8 cellular contexts compared by ENCODE assay signal in the genomic region with DNA sequence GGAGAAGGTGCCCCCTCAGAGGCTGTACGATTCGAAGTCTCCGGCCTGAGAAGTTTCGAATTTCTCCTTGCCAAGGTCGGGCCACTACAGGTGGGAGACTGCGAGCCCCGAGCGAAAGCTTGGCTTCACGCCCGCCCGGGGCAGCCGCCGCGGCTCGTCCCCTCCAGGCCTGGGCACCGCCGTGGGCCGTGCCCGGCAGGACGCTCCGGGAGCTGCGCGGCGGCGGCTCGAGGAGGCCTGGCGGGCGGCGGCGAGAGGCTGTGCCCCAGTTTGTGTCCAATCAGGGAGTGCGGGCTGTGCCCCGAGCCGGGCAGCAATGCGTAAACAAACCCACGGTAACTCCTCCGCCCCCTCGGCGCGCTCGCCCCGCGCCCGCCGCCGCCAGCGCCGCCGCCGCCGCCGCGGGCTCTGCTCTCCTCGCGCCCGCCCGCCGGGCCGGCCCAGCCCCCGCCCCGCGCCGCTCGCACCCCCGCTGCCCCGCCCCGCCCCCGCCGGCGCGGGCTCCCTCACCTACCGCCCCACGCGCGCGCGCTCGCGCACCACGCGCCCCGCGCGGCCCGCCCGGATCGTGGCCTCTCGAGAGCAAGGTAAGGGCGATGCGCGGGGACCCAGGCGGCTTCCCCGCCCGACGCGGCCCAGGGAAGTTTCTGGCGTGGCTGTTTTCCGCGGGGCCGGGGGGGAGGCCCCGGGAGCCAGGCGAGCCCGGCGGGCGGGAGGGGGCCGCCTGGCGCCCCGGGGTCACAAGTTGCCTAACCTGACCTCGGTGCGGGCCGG. TPM values are rescaled to one million over a fixed set of nuclear protein-coding genes. Genes with fewer than 3 reads are reported as not detected.
DNase-seq lines count a peak whose midpoint lies in the region; ATAC-seq and TF ChIP-seq lines count a peak whose summit lies in the region.

No MANE protein-coding gene starts in this region.

- H3K79me2 ChIP-seq in PC-9 (ENCODE audit: low read depth) = peaks cover 20% of the 10 kb centered on the region; the same call in 1 of the 2 replicates

- peak overlapping the region; percentile 77 to 95 (median 90) for H3K4me3 Mint-ChIP-seq in naive thymus-derived CD4-positive, alpha-beta T cell

- intact Hi-C loops in PC-9 (cut with micrococcal nuclease; ENCODE audit: unreplicated experiment) = no loop called here
- intact Hi-C loops in naive thymus-derived CD4-positive, alpha-beta T cell (cut with micrococcal nuclease) = loop anchor here (1.0 to 10.0 kb wide), 19 partner anchors 36 to 1908 kb away; partner anchors contain the start of genes HECTD2 (in 2 of the 2), PCGF5 (in 2 of the 2), BTAF1 (in 1 of the 2) and CPEB3 (in 1 of the 2)

- H3K27ac ChIP-seq in PC-9 = peak overlapping the region; percentile 66; the same call in 1 of the 2 replicates
- peak overlapping the region; percentile 96 for H3K27ac ChIP-seq in naive thymus-derived CD4-positive, alpha-beta T cell (ENCODE audit: low read depth, low read length)

- peaks cover 10% of the 10 kb centered on the region; the same call in 1 of the 2 replicates for H3F3A ChIP-seq in PC-9 (ENCODE audit: insufficient read depth, low read depth)

- H3K36me3 ChIP-seq in PC-9 (ENCODE audit: low read depth) = no peaks in the 10 kb centered on the region
- no peaks in the 10 kb centered on the region for H3K36me3 ChIP-seq in naive thymus-derived CD4-positive, alpha-beta T cell (ENCODE audit: control insufficient read depth in 2 of 3, insufficient read depth in 3 of 3, low read length in 3 of 3)

- H3K4me1 Mint-ChIP-seq in naive thymus-derived CD4-positive, alpha-beta T cell = peaks cover 22 to 54% (median 44%) of the 10 kb centered on the region in 7 donors

- peak overlapping the region; percentile 88 to 96 (median 92) for H3K27ac Mint-ChIP-seq in naive thymus-derived CD4-positive, alpha-beta T cell

- H3K9me3 ChIP-seq in PC-9 (ENCODE audit: insufficient read depth, low read depth) = no peaks in the 10 kb centered on the region
- H3K9me3 ChIP-seq in naive thymus-derived CD4-positive, alpha-beta T cell (ENCODE audit: control insufficient read depth in 2 of 3, low read length in 3 of 3) = no peaks in the 10 kb centered on the region

- peaks cover 0 to 19% (median 0%) of the 10 kb centered on the region in 5 donors for H3K27me3 Mint-ChIP-seq in naive thymus-derived CD4-positive, alpha-beta T cell

- H3K9me2 ChIP-seq in PC-9 (ENCODE audit: insufficient read depth) = no peaks in the 10 kb centered on the region

- no peaks in the 10 kb centered on the region for H3K27me3 ChIP-seq in PC-9 (ENCODE audit: insufficient read depth, low read depth)
- no peaks in the 10 kb centered on the region for H3K27me3 ChIP-seq in naive thymus-derived CD4-positive, alpha-beta T cell (ENCODE audit: control insufficient read depth in 2 of 2, insufficient read depth in 2 of 2, low read length in 2 of 2)

- peak overlapping the region; percentile 67 for H3K4me3 ChIP-seq in AG09309 (ENCODE audit: control insufficient read depth, low read depth, low read length)
- peak overlapping the region; percentile 84 for H3K4me3 ChIP-seq in PC-9
- peak overlapping the region; percentile 70 for H3K4me3 ChIP-seq in fibroblast of mammary gland (ENCODE audit: control insufficient read depth, low read depth, low read length)
- H3K4me3 ChIP-seq in naive thymus-derived CD4-positive, alpha-beta T cell (ENCODE audit: low read length) = peak overlapping the region; percentile 74

- BruUV-seq in PC-9 (replicated peaks; lab: Mats Ljungman, UMichigan) = no TSS peak

- peak overlapping the region; percentile 81 for H2AFZ ChIP-seq in PC-9

- DNase-seq in AG09309 (ENCODE audit: low read depth) (no peak), PC-9 (peak in 1 of 2 experiments; percentile 58), fibroblast of mammary gland (ENCODE audit: low read depth) (peak; percentile 50)
- peak; percentile 73 for DNase-seq in activated effector memory CD4-positive, alpha-beta T cell treated with Interleukin-2 at 50 U/mL for 16 hours
- peak; percentile 78 to 86 (median 83) for DNase-seq in naive thymus-derived CD4-positive, alpha-beta T cell
- DNase-seq in stimulated activated CD8-positive, alpha-beta memory T cell treated with anti-CD3 and anti-CD28 coated beads, Interleukin-7, amount 100 ng/mL, for 48 hours (ENCODE audit: extremely low read depth in 1 of 2, low read depth in 1 of 2) = peak; percentile 39 to 41

- H3K9me3 Mint-ChIP-seq in naive thymus-derived CD4-positive, alpha-beta T cell = peaks cover 0 to 7% (median 0%) of the 10 kb centered on the region in 11 donors

- POLR2A ChIA-PET in PC-9 (lab: Charles Lee; ENCODE audit: unreplicated experiment) = no interaction called here
- POLR2A ChIA-PET in naive thymus-derived CD4-positive, alpha-beta T cell (lab: Charles Lee) = interaction anchor here (0.8 to 3.5 kb wide), 27 partner anchors 8 to 1686 kb away, joined by 3 to 22 read pairs (median 4); partner anchors contain the start of genes BTAF1, EXOC6 and PCGF5

- peak overlapping the region; percentile 79 for H3K4me2 ChIP-seq in PC-9

- no peaks in the 10 kb centered on the region; the same call in 1 of the 2 replicates for H4K20me1 ChIP-seq in PC-9 (ENCODE audit: insufficient read depth)

- peak; percentile 59 for ATAC-seq in GM18873 (IDR thresholded peaks at IDR 0.05; ENCODE audit: low FRiP score, unreplicated experiment)
- ATAC-seq in HG03108 (IDR thresholded peaks at IDR 0.05; ENCODE audit: unreplicated experiment) = peak; percentile 44
- ATAC-seq in naive thymus-derived CD4-positive, alpha-beta T cell = peak; percentile 79

- peaks cover 0 to 7% (median 7%) of the 10 kb centered on the region in 5 donors for H3K36me3 Mint-ChIP-seq in naive thymus-derived CD4-positive, alpha-beta T cell

- 0 out of 2 replicates have a peak, but pooled peaks cover 11% of the 10 kb centered on the region for H3K4me1 ChIP-seq in PC-9 (replicated peaks; ENCODE audit: insufficient read depth)
- H3K4me1 ChIP-seq in naive thymus-derived CD4-positive, alpha-beta T cell (ENCODE audit: control insufficient read depth in 2 of 2, insufficient read depth in 2 of 2, low read length in 2 of 2) = peaks cover 8 to 20% of the 10 kb centered on the region in 2 donors

- CTCF ChIA-PET in PC-9 (lab: Charles Lee) = interaction anchor here (0.7 kb wide), 1 partner anchor 136 kb away, joined by 8 read pairs; no protein-coding TSS in a partner anchor
- CTCF ChIA-PET in naive thymus-derived CD4-positive, alpha-beta T cell (lab: Charles Lee) = interaction anchor here (0.9 to 1.3 kb wide), 4 partner anchors 20 to 241 kb away, joined by 3 to 7 read pairs (median 3); no protein-coding TSS in a partner anchor

- TF ChIP-seq CTCF in AG09309 (IDR thresholded peaks at IDR 0.05; ENCODE audit: control insufficient read depth, insufficient read depth, low read depth, low read length, missing control alignments) = no peak
- no peak for TF ChIP-seq CTCF in PC-9 (conservative IDR thresholded peaks at IDR 0.05)
- no peak for TF ChIP-seq CTCF in fibroblast of mammary gland (conservative IDR thresholded peaks at IDR 0.05; ENCODE audit: control insufficient read depth, insufficient read depth, low read depth, low read length)

RNA-seq across cellular contexts. Expression of gene PCGF5, which starts 57.8 kb away (rescaled TPM):
- total RNA-seq in PC-9 (2021) = 20.4 and 27.7 TPM in 2 replicates
- 10 to 100 TPM; 41.2 to 62.3 (median 57.4) TPM for total RNA-seq in naive thymus-derived CD4-positive, alpha-beta T cell
- 10 to 100 TPM; 56.8 to 69.9 TPM for polyA plus RNA-seq in naive thymus-derived CD4-positive, alpha-beta T cell
